Comparison of ENCODE assay signal across 1 cellular context in the genomic region with DNA sequence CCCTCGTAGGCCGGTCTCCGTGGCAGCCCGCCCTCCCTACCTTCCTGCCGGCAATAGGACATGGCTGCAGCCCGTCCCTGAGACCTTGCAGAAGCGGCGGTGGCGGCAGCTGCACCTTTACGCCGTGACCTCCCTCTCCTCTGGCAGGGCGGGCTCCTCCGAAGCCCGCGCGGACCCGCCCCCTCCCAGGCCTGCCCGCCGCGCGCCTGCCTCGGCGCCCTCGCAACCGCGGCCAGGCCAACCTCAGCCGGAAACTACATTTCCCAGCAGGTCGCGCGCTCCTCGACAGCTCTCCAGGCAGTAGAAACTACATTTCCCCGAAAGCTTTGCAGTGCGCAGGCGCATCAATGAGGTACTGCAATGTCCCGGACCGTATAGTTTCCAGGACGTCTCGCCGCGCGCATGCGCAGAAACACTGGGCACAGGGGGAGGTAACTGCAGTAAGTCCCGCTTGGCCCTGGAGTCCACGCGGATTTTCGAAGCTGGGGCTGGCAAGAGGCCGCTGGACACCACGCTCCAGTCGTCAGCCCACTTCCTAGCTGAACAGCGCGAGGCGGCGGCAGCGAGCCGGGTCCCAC.
TF ChIP-seq lines count a peak whose summit lies in the region.

A gene (minus strand): TSS at position 256 of the 578 bp plus-strand sequence. CDS start 194 bp downstream, at position 62.
A gene with protein sequence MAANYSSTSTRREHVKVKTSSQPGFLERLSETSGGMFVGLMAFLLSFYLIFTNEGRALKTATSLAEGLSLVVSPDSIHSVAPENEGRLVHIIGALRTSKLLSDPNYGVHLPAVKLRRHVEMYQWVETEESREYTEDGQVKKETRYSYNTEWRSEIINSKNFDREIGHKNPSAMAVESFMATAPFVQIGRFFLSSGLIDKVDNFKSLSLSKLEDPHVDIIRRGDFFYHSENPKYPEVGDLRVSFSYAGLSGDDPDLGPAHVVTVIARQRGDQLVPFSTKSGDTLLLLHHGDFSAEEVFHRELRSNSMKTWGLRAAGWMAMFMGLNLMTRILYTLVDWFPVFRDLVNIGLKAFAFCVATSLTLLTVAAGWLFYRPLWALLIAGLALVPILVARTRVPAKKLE (plus strand): TSS at position 438 of the 578 bp plus-strand sequence. CDS start 142 bp downstream, outside the sequence.

TF ChIP-seq in HepG2, 621 proteins besides CTCF, POLR2A, EP300 and RAD21 (continues in another document):
- TF ChIP-seq, protein P1, sequence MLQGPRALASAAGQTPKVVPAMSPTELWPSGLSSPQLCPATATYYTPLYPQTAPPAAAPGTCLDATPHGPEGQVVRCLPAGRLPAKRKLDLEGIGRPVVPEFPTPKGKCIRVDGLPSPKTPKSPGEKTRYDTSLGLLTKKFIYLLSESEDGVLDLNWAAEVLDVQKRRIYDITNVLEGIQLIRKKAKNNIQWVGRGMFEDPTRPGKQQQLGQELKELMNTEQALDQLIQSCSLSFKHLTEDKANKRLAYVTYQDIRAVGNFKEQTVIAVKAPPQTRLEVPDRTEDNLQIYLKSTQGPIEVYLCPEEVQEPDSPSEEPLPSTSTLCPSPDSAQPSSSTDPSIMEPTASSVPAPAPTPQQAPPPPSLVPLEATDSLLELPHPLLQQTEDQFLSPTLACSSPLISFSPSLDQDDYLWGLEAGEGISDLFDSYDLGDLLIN (CRISPR knock-in tag; IDR thresholded peaks at IDR 0.05; ENCODE audit: borderline replicate concordance), result 0 out of 2 replicates have a peak, but pooled peaks have one; percentile 58
- TF ChIP-seq ZNF572 (CRISPR knock-in tag; IDR thresholded peaks at IDR 0.05) (no peak), ZMYM4 (CRISPR knock-in tag; IDR thresholded peaks at IDR 0.05) (peak; percentile 45; the same call in 1 of the 2 replicates), ZNF24 (IDR thresholded peaks at IDR 0.05) (no peak), HMG20A (CRISPR knock-in tag; IDR thresholded peaks at IDR 0.05; ENCODE audit: borderline replicate concordance) (0 out of 2 replicates have a peak, but pooled peaks have one; percentile 6), ARNTL (CRISPR knock-in tag; IDR thresholded peaks at IDR 0.05) (peak; percentile 59), KLF11 (CRISPR knock-in tag; IDR thresholded peaks at IDR 0.05) (no peak), RXRB (CRISPR knock-in tag; IDR thresholded peaks at IDR 0.05; ENCODE audit: borderline replicate concordance) (0 out of 2 replicates have a peak, but pooled peaks have one; percentile 41), PLRG1 (conservative IDR thresholded peaks at IDR 0.05) (no peak), NCOA5 (CRISPR knock-in tag; IDR thresholded peaks at IDR 0.05) (no peak), KLF6 (CRISPR knock-in tag; IDR thresholded peaks at IDR 0.05) (peak; percentile 64; the same call in 1 of the 2 replicates), ZFY (CRISPR knock-in tag; IDR thresholded peaks at IDR 0.05) (peak; percentile 97), KDM4B (CRISPR knock-in tag; IDR thresholded peaks at IDR 0.05) (no peak), ZMAT3 (CRISPR knock-in tag; conservative IDR thresholded peaks at IDR 0.05) (no peak), BRCA1 (CRISPR knock-in tag; IDR thresholded peaks at IDR 0.05) (peak; percentile 14; the same call in 1 of the 2 replicates), RORA (CRISPR knock-in tag; IDR thresholded peaks at IDR 0.05) (no peak), ZNF451 (CRISPR knock-in tag; IDR thresholded peaks at IDR 0.05) (peak; percentile 8; the same call in 1 of the 2 replicates), ZNF329 (CRISPR knock-in tag; IDR thresholded peaks at IDR 0.05; ENCODE audit: low read depth) (0 out of 2 replicates have a peak, but pooled peaks have one; percentile 67), ZNF530 (CRISPR knock-in tag; IDR thresholded peaks at IDR 0.05; ENCODE audit: low read depth) (no peak), KLF12 (CRISPR knock-in tag; IDR thresholded peaks at IDR 0.05; ENCODE audit: borderline replicate concordance) (peak; percentile 46), ZNF678 (CRISPR knock-in tag; IDR thresholded peaks at IDR 0.05) (peak; percentile 68), NRL (CRISPR knock-in tag; IDR thresholded peaks at IDR 0.05; ENCODE audit: borderline replicate concordance) (0 out of 2 replicates have a peak, but pooled peaks have one; percentile 14), FOXC1 (CRISPR knock-in tag; IDR thresholded peaks at IDR 0.05; ENCODE audit: borderline replicate concordance) (0 out of 2 replicates have a peak, but pooled peaks have one; percentile 31), HES4 (CRISPR knock-in tag; IDR thresholded peaks at IDR 0.05; ENCODE audit: borderline replicate concordance) (no peak), THAP11 (CRISPR knock-in tag; IDR thresholded peaks at IDR 0.05) (peak; percentile 99), JUND (CRISPR knock-in tag; IDR thresholded peaks at IDR 0.05) (no peak), GABPA (IDR thresholded peaks at IDR 0.05; ENCODE audit: low read depth, low read length) (peak; percentile 40), GABPA (CRISPR knock-in tag; IDR thresholded peaks at IDR 0.05; ENCODE audit: low read depth) (peak; percentile 78)
- TF ChIP-seq, protein P2, sequence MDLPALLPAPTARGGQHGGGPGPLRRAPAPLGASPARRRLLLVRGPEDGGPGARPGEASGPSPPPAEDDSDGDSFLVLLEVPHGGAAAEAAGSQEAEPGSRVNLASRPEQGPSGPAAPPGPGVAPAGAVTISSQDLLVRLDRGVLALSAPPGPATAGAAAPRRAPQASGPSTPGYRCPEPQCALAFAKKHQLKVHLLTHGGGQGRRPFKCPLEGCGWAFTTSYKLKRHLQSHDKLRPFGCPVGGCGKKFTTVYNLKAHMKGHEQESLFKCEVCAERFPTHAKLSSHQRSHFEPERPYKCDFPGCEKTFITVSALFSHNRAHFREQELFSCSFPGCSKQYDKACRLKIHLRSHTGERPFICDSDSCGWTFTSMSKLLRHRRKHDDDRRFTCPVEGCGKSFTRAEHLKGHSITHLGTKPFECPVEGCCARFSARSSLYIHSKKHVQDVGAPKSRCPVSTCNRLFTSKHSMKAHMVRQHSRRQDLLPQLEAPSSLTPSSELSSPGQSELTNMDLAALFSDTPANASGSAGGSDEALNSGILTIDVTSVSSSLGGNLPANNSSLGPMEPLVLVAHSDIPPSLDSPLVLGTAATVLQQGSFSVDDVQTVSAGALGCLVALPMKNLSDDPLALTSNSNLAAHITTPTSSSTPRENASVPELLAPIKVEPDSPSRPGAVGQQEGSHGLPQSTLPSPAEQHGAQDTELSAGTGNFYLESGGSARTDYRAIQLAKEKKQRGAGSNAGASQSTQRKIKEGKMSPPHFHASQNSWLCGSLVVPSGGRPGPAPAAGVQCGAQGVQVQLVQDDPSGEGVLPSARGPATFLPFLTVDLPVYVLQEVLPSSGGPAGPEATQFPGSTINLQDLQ (CRISPR knock-in tag; IDR thresholded peaks at IDR 0.05), result peak; percentile 15; the same call in 1 of the 2 replicates
- TF ChIP-seq, protein P3, sequence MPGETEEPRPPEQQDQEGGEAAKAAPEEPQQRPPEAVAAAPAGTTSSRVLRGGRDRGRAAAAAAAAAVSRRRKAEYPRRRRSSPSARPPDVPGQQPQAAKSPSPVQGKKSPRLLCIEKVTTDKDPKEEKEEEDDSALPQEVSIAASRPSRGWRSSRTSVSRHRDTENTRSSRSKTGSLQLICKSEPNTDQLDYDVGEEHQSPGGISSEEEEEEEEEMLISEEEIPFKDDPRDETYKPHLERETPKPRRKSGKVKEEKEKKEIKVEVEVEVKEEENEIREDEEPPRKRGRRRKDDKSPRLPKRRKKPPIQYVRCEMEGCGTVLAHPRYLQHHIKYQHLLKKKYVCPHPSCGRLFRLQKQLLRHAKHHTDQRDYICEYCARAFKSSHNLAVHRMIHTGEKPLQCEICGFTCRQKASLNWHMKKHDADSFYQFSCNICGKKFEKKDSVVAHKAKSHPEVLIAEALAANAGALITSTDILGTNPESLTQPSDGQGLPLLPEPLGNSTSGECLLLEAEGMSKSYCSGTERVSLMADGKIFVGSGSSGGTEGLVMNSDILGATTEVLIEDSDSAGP (CRISPR knock-in tag; IDR thresholded peaks at IDR 0.05; ENCODE audit: borderline replicate concordance), result peak; percentile 78
- TF ChIP-seq, protein P4, sequence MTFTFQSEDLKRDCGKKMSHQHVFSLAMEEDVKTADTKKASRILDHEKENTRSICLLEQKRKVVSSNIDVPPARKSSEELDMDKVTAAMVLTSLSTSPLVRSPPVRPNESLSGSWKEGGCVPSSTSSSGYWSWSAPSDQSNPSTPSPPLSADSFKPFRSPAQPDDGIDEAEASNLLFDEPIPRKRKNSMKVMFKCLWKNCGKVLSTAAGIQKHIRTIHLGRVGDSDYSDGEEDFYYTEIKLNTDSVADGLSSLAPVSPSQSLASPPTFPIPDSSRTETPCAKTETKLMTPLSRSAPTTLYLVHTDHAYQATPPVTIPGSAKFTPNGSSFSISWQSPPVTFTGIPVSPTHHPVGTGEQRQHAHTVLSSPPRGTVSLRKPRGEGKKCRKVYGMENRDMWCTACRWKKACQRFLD (CRISPR knock-in tag; IDR thresholded peaks at IDR 0.05; ENCODE audit: borderline replicate concordance), result 0 out of 2 replicates have a peak, but pooled peaks have one; percentile 10
- TF ChIP-seq, protein P5, sequence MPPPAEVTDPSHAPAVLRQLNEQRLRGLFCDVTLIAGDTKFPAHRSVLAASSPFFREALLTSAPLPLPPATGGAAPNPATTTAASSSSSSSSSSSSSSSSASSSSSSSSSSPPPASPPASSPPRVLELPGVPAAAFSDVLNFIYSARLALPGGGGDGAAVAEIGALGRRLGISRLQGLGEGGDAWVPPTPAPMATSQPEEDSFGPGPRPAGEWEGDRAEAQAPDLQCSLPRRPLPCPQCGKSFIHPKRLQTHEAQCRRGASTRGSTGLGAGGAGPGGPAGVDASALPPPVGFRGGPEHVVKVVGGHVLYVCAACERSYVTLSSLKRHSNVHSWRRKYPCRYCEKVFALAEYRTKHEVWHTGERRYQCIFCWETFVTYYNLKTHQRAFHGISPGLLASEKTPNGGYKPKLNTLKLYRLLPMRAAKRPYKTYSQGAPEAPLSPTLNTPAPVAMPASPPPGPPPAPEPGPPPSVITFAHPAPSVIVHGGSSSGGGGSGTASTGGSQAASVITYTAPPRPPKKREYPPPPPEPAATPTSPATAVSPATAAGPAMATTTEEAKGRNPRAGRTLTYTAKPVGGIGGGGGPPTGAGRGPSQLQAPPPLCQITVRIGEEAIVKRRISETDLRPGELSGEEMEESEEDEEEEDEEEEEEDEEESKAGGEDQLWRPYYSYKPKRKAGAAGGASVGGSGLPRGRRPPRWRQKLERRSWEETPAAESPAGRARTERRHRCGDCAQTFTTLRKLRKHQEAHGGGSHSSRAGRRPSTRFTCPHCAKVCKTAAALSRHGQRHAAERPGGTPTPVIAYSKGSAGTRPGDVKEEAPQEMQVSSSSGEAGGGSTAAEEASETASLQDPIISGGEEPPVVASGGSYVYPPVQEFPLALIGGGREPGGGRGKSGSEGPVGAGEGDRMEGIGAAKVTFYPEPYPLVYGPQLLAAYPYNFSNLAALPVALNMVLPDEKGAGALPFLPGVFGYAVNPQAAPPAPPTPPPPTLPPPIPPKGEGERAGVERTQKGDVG (CRISPR knock-in tag; IDR thresholded peaks at IDR 0.05; ENCODE audit: borderline replicate concordance), result no peak
- TF ChIP-seq, protein P6, sequence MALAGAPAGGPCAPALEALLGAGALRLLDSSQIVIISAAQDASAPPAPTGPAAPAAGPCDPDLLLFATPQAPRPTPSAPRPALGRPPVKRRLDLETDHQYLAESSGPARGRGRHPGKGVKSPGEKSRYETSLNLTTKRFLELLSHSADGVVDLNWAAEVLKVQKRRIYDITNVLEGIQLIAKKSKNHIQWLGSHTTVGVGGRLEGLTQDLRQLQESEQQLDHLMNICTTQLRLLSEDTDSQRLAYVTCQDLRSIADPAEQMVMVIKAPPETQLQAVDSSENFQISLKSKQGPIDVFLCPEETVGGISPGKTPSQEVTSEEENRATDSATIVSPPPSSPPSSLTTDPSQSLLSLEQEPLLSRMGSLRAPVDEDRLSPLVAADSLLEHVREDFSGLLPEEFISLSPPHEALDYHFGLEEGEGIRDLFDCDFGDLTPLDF (CRISPR knock-in tag; IDR thresholded peaks at IDR 0.05), result peak; percentile 72
- TF ChIP-seq, protein P7, sequence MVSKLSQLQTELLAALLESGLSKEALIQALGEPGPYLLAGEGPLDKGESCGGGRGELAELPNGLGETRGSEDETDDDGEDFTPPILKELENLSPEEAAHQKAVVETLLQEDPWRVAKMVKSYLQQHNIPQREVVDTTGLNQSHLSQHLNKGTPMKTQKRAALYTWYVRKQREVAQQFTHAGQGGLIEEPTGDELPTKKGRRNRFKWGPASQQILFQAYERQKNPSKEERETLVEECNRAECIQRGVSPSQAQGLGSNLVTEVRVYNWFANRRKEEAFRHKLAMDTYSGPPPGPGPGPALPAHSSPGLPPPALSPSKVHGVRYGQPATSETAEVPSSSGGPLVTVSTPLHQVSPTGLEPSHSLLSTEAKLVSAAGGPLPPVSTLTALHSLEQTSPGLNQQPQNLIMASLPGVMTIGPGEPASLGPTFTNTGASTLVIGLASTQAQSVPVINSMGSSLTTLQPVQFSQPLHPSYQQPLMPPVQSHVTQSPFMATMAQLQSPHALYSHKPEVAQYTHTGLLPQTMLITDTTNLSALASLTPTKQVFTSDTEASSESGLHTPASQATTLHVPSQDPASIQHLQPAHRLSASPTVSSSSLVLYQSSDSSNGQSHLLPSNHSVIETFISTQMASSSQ (IDR thresholded peaks at IDR 0.05; ENCODE audit: low read depth), result no peak; the same call in 1 of the 2 replicates
- TF ChIP-seq, protein P7 (CRISPR knock-in tag; IDR thresholded peaks at IDR 0.05; ENCODE audit: borderline replicate concordance), result peak; percentile 53; the same call in 1 of the 2 replicates
- TF ChIP-seq, protein P8, sequence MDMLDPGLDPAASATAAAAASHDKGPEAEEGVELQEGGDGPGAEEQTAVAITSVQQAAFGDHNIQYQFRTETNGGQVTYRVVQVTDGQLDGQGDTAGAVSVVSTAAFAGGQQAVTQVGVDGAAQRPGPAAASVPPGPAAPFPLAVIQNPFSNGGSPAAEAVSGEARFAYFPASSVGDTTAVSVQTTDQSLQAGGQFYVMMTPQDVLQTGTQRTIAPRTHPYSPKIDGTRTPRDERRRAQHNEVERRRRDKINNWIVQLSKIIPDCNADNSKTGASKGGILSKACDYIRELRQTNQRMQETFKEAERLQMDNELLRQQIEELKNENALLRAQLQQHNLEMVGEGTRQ (IDR thresholded peaks at IDR 0.05; ENCODE audit: low read depth, low read length), result peak; percentile 55; the same call in 1 of the 2 replicates
- TF ChIP-seq, protein P8 (CRISPR knock-in tag; IDR thresholded peaks at IDR 0.05; ENCODE audit: borderline replicate concordance), result no peak
